In genomic region chr5:54520438-54520846, GRCh38 we compare ENCODE assay signal across 1 cellular context.
TF ChIP-seq lines count a peak whose summit lies in the region.

No MANE protein-coding gene starts in this region.

TF ChIP-seq in GM23338, 12 proteins besides CTCF, POLR2A, EP300 and RAD21 (continued from another document):
- TF ChIP-seq ETS1 (IDR thresholded peaks at IDR 0.05) (no peak), POLR2AphosphoS5 (IDR thresholded peaks at IDR 0.05; ENCODE audit: low read depth) (no peak)
